Comparison of ENCODE assay signal across 31 cellular contexts in the genomic region with DNA sequence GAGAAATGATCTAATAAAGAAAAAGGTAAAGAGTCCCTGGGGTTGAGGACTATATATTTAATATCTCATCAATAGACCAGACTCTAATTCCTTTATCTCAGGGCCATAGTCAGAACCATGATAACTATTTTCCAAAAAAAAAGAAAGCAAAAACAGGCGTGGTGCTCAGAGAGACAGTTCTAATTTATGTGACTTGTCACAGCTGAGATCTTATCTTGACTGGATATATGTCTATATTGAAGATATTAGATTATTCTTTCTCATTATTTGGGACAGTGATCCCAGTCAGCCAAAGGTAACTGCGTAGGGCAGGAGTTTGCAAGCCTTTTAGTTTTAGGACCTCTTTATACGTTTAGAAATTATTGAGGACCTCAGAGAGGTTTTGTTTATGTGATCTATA.
"Had no signal": no experiment of that assay in that cellular context is flagged by ENCODE, and none has a peak within 500 bp of the region (broad histone marks: within the 10 kb centered on the region; RNA-seq: fewer than 3 reads in every experiment).

No MANE protein-coding gene starts in this region.

- ATAC-seq: activated CD8-positive, alpha-beta T cell treated with anti-CD3 and anti-CD28 coated beads for 36 hours; activated naive CD8-positive, alpha-beta T cell treated with anti-CD3 and anti-CD28 coated beads, Interleukin-2, amount 50 U/mL, for 24 hours; activated T-cell treated with anti-CD3 and anti-CD28 coated beads, Interleukin-2, amount 50 U/mL, for 4 hours; activated T-cell treated with anti-CD3 and anti-CD28 coated beads, Interleukin-2, amount 50 U/mL, for 72 hours; activated T-helper 17 cell treated with anti-CD3 and anti-CD28 coated beads, Interleukin-2, amount 50 U/mL, for 72 hours had no signal

- H3K9me3 ChIP-seq: ascending aorta had no signal

- H3K27ac ChIP-seq: ascending aorta, cardiac muscle cell, VCaP had no signal

- DNase-seq: activated B cell treated with CpG ODN at 0.5 μM for 24 hours; activated CD4-positive, alpha-beta memory T cell treated with anti-CD3 and anti-CD28 coated beads for 36 hours; activated CD4-positive, alpha-beta T cell treated with anti-CD3 and anti-CD28 coated beads for 4 hours; activated CD4-positive, alpha-beta T cell treated with anti-CD3 and anti-CD28 coated beads, Interleukin-2, amount 10 ng/mL, durations not matched to agents 24 days and 14 days; activated CD4-positive, alpha-beta T cell treated with anti-CD3 and anti-CD28 coated beads, Interleukin-2, amount 50 U/mL, for 1 hour; activated CD4-positive, alpha-beta T cell treated with anti-CD3 and anti-CD28 coated beads, Interleukin-2, amount 50 U/mL, for 4 hours; activated CD4-positive, CD25-positive, alpha-beta regulatory T cell treated with anti-CD3 and anti-CD28 coated beads, Interleukin-2, amount 50 U/mL, for 72 hours; activated CD8-positive, alpha-beta memory T cell treated with anti-CD3 and anti-CD28 coated beads, Interleukin-2, amount 50 U/mL, for 4 hours; activated CD8-positive, alpha-beta T cell treated with anti-CD3 and anti-CD28 coated beads for 36 hours; activated effector memory CD4-positive, alpha-beta T cell treated with anti-CD3 and anti-CD28 coated beads, Interleukin-2, amount 50 U/mL, for 16 hours; activated gamma-delta T cell treated with Interleukin-2 at 50 U/mL for 16 hours; activated naive CD4-positive, alpha-beta T cell; activated naive CD4-positive, alpha-beta T cell treated with anti-CD3 and anti-CD28 coated beads for 36 hours; activated naive CD8-positive, alpha-beta T cell treated with anti-CD3 and anti-CD28 coated beads, Interleukin-2, amount 10 ng/mL, durations not matched to agents 7 days and 5 days; activated naive CD8-positive, alpha-beta T cell treated with anti-CD3 and anti-CD28 coated beads, Interleukin-2, amount 50 U/mL, for 24 hours; activated T-cell treated with anti-CD3 and anti-CD28 coated beads for 4 hours; activated T-cell treated with anti-CD3 and anti-CD28 coated beads, Interleukin-2, amount 50 U/mL, for 1 hour; activated T-cell treated with anti-CD3 and anti-CD28 coated beads, Interleukin-2, amount 50 U/mL, for 4 hours; activated T-cell treated with anti-CD3 and anti-CD28 coated beads, Interleukin-2, amount 50 U/mL, for 72 hours; amygdala; anterior cingulate cortex; caudate nucleus; cerebellar nuclear complex; T-helper 2 cell; T-helper 9 cell had no signal

- H3K4me3 ChIP-seq: ascending aorta, cardiac muscle cell had no signal

- H3K27me3 ChIP-seq: ascending aorta, cardiac muscle cell had no signal

- FAIRE-seq: bronchial epithelial cell, TTC549 had no signal

- H3K36me3 ChIP-seq: cardiac muscle cell had no signal
